ENCODE assay signal across 8 cellular contexts in the genomic region with DNA sequence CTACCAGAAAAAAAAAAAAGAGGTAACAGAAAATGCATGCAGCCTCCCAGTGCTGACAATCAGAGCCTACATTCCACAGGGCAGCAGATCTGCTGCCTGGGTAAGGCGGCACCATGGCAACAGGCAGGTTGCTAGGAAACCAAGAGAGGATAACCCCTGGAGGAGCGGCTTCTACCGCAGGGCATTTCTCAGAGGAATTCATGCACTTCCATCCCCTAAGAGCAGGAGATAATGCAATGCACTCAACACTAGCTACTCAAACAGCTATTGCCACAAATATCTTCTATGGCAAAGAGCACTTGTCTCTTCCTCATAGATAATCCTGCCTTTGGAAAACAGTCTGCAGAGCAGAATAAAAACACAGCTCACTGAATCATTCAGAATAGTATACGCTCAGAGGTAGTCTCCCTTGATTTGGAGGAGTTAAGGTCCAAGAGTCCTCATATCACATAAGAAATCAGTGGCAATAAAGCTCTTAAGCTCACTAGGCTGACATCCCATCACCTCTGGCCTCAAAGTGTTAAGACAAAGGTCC. TPM values are rescaled to one million over a fixed set of nuclear protein-coding genes. Genes with fewer than 3 reads are reported as not detected.
DNase-seq lines count a peak whose midpoint lies in the region; ATAC-seq, FAIRE-seq and TF ChIP-seq lines count a peak whose summit lies in the region.

No MANE protein-coding gene starts in this region.

- POLR2A ChIA-PET in HepG2 (lab: Yijun Ruan, JAX): interaction anchor here (0.9 kb wide), 1 partner anchor 11 kb away, joined by 5 read pairs; a partner anchor contains a TSS
- POLR2A ChIA-PET in PC-3 (lab: Charles Lee; ENCODE audit: unreplicated experiment): no interaction called here
- POLR2A ChIA-PET in endothelial cell of umbilical vein (lab: Charles Lee): interaction anchor here (2.5 kb wide), 1 partner anchor 10 kb away, joined by 19 read pairs; a partner anchor contains a TSS

- H2AFZ ChIP-seq in HepG2 (ENCODE audit: low read length) (no peak overlapping the region), PC-3 (ENCODE audit: low read length) (no peak overlapping the region), endothelial cell of umbilical vein (ENCODE audit: low read depth, low read length) (no peak overlapping the region)

- CTCF ChIA-PET in HepG2 (lab: Yijun Ruan, JAX; ENCODE audit: low intra/inter-chr PET ratio, low total read pairs): no interaction called here
- CTCF ChIA-PET in PC-3 (lab: Charles Lee): no interaction called here
- CTCF ChIA-PET in endothelial cell of umbilical vein (lab: Charles Lee): interaction anchor here (0.5 to 9.6 kb wide), 4 partner anchors 9 to 208 kb away, joined by 3 to 152 read pairs (median 4); no protein-coding TSS in a partner anchor

- no peaks in the 10 kb centered on the region for H3K9me1 ChIP-seq in endothelial cell of umbilical vein (replicated peaks; ENCODE audit: control insufficient read depth, extremely low read depth, insufficient read depth, low read length)

- H3K36me3 ChIP-seq in HepG2 (replicated peaks in 1 of 2; ENCODE audit: control insufficient read depth in 1 of 2, insufficient read depth in 2 of 2, low read length in 2 of 2) (peaks cover 2 to 11% of the 10 kb centered on the region in 2 experiments; a peak in 4 of 5 replicates), right lobe of liver (no peaks in the 10 kb centered on the region), PC-3 (ENCODE audit: low read depth, low read length) (no peaks in the 10 kb centered on the region), endothelial cell of umbilical vein (ENCODE audit: control insufficient read depth in 2 of 2, extremely low read depth in 1 of 2, insufficient read depth in 2 of 2, low read length in 2 of 2) (peaks cover 0 to 6% of the 10 kb centered on the region in 2 experiments), muscle layer of colon (ENCODE audit: insufficient read depth, low read length) (no peaks in the 10 kb centered on the region)

- H3K4me2 ChIP-seq in HepG2 (ENCODE audit: low read depth, low read length) (no peak overlapping the region), PC-3 (ENCODE audit: low read length) (no peak overlapping the region), endothelial cell of umbilical vein (ENCODE audit: insufficient read depth, low read length) (no peak overlapping the region)

- intact Hi-C loops in HepG2 (cut with micrococcal nuclease; ENCODE audit: unreplicated experiment): no loop called here
- intact Hi-C loops in right lobe of liver (cut with DNase I): no loop called here
- intact Hi-C loops in PC-3 (cut with micrococcal nuclease): no loop called here
- intact Hi-C loops in endothelial cell of umbilical vein (cut with micrococcal nuclease): loop anchor here (1.0 kb wide), 1 partner anchor 56 kb away; no protein-coding TSS in a partner anchor

- WGBS in HepG2 (ENCODE audit: low lambda C conversion rate): 93% methylated on average over 4 of the region's 4 CpGs
- WGBS in right lobe of liver (ENCODE audit: insufficient coverage, low coverage, low lambda C conversion rate, missing lambda C conversion rate): 17% methylated on average over 1 of the region's 4 CpGs

- no peak for ATAC-seq in HepG2
- ATAC-seq in right lobe of liver: no peak
- peak; percentile 31; the same call in 1 of the 2 replicates for ATAC-seq in PC-3
- no peak for ATAC-seq in GM18511 (IDR thresholded peaks at IDR 0.05; ENCODE audit: unreplicated experiment)
- no peak for ATAC-seq in HG02798 (IDR thresholded peaks at IDR 0.05; ENCODE audit: poor library complexity, unreplicated experiment)

- no peak for TF ChIP-seq CTCF in HepG2 (CRISPR knock-in tag; IDR thresholded peaks at IDR 0.05)
- no peak for TF ChIP-seq CTCF in right lobe of liver (IDR thresholded peaks at IDR 0.05)
- TF ChIP-seq CTCF in PC-3 (conservative IDR thresholded peaks at IDR 0.05; ENCODE audit: low read depth, low read length): no peak
- TF ChIP-seq CTCF in endothelial cell of umbilical vein (IDR thresholded peaks at IDR 0.05; ENCODE audit: extremely low read depth in 1 of 2, insufficient read depth in 1 of 2, low read depth in 1 of 2, low read length in 2 of 2): no peak

- in situ Hi-C loops in HepG2 (cut with HindIII; ENCODE audit: extremely low pct_ligation_motif_present, low pct_unique_long_range_greater_than_20kb): no loop called here

- no TSS peak for BruUV-seq in HepG2 (replicated peaks; lab: Mats Ljungman, UMichigan)
- no TSS peak for BruUV-seq in PC-3 (replicated peaks; lab: Mats Ljungman, UMichigan)
- no TSS peak for BruUV-seq in endothelial cell of umbilical vein (replicated peaks; lab: Mats Ljungman, UMichigan)

- no peak overlapping the region for H3K4me3 ChIP-seq in HepG2 (replicated peaks in 1 of 3; ENCODE audit: insufficient read depth in 1 of 3, low read depth in 2 of 3, low read length in 3 of 3)
- no peak overlapping the region for H3K4me3 ChIP-seq in right lobe of liver
- H3K4me3 ChIP-seq in PC-3 (ENCODE audit: low read length): no peak overlapping the region
- no peak overlapping the region for H3K4me3 ChIP-seq in endothelial cell of umbilical vein (replicated peaks in 1 of 3; ENCODE audit: insufficient read depth in 1 of 3, low read depth in 1 of 3, low read length in 3 of 3)
- no peak overlapping the region for H3K4me3 ChIP-seq in muscle layer of colon (ENCODE audit: low read depth in 1 of 2, low read length in 2 of 2)

- no peak overlapping the region for H3K9ac ChIP-seq in HepG2 (ENCODE audit: insufficient read depth, low read depth, low read length)
- H3K9ac ChIP-seq in PC-3 (ENCODE audit: low read length): no peak overlapping the region
- H3K9ac ChIP-seq in endothelial cell of umbilical vein (replicated peaks; ENCODE audit: extremely low read depth, insufficient read depth, low read length): no peak overlapping the region
- no peak overlapping the region for H3K9ac ChIP-seq in muscle layer of colon (ENCODE audit: low read length)

- TF ChIP-seq EP300 in HepG2 (IDR thresholded peaks at IDR 0.05; ENCODE audit: low read depth in 2 of 2, low read length in 2 of 2) (no peak), HepG2 (CRISPR knock-in tag; IDR thresholded peaks at IDR 0.05; ENCODE audit: borderline replicate concordance) (no peak)

- no peaks in the 10 kb centered on the region for H3F3A ChIP-seq in PC-3 (ENCODE audit: low read length, unreplicated experiment)

- H4K20me1 ChIP-seq in HepG2 (ENCODE audit: insufficient read depth, low read length): peaks cover 72% of the 10 kb centered on the region
- H4K20me1 ChIP-seq in PC-3 (ENCODE audit: low read length): peaks cover 51% of the 10 kb centered on the region
- H4K20me1 ChIP-seq in endothelial cell of umbilical vein (replicated peaks; ENCODE audit: control insufficient read depth, extremely low read depth, insufficient read depth, low read length): peaks cover 20% of the 10 kb centered on the region

- DNase-seq in HepG2 (ENCODE audit: low spot score): no peak
- DNase-seq in right lobe of liver: no peak
- peak; percentile 24 for DNase-seq in PC-3
- peak; percentile 63 for DNase-seq in endothelial cell of umbilical vein (ENCODE audit: low read depth, low spot score)
- DNase-seq in NCI-H2081 treated with DMSO at 0.1 percent for 48 hours (lab: John Stamatoyannopoulos, UW): no peak

- no peaks in the 10 kb centered on the region for H3K9me3 ChIP-seq in HepG2 (ENCODE audit: low read length)
- no peaks in the 10 kb centered on the region for H3K9me3 ChIP-seq in right lobe of liver
- H3K9me3 ChIP-seq in PC-3 (ENCODE audit: low read length): no peaks in the 10 kb centered on the region
- H3K9me3 ChIP-seq in endothelial cell of umbilical vein (replicated peaks; ENCODE audit: control insufficient read depth, insufficient read depth, low read length): no peaks in the 10 kb centered on the region
- H3K9me3 ChIP-seq in muscle layer of colon (ENCODE audit: low read length): no peaks in the 10 kb centered on the region

- dilution Hi-C loops in endothelial cell of umbilical vein (cut with MboI; ENCODE audit: extremely low pct_ligation_motif_present, low sequenced_read_pairs): no loop called here

- TF ChIP-seq RAD21 in HepG2 (CRISPR knock-in tag; IDR thresholded peaks at IDR 0.05): no peak

- H3K79me2 ChIP-seq in HepG2 (ENCODE audit: insufficient read depth, low read length) (peaks cover 95% of the 10 kb centered on the region), PC-3 (ENCODE audit: low read length) (peaks cover 99% of the 10 kb centered on the region), endothelial cell of umbilical vein (ENCODE audit: control insufficient read depth, insufficient read depth, low read length) (peaks cover 97% of the 10 kb centered on the region)

- H3K27me3 ChIP-seq in HepG2 (ENCODE audit: control insufficient read depth in 1 of 2, insufficient read depth in 2 of 2, low read length in 2 of 2): no peaks in the 10 kb centered on the region
- no peaks in the 10 kb centered on the region for H3K27me3 ChIP-seq in right lobe of liver
- H3K27me3 ChIP-seq in PC-3 (ENCODE audit: low read length): no peaks in the 10 kb centered on the region
- H3K27me3 ChIP-seq in endothelial cell of umbilical vein (ENCODE audit: control insufficient read depth in 2 of 2, insufficient read depth in 2 of 2, low read length in 2 of 2): no peaks in the 10 kb centered on the region
- no peaks in the 10 kb centered on the region for H3K27me3 ChIP-seq in muscle layer of colon (ENCODE audit: control insufficient read depth in 1 of 2, insufficient read depth in 2 of 2, low read length in 2 of 2)

- H3K4me1 ChIP-seq in HepG2 (ENCODE audit: insufficient read depth, low read length) (peaks cover 36% of the 10 kb centered on the region), right lobe of liver (peaks cover 0 to 75% (median 13%) of the 10 kb centered on the region in 4 donors), PC-3 (ENCODE audit: insufficient read depth, low read length) (peaks cover 18% of the 10 kb centered on the region), endothelial cell of umbilical vein (ENCODE audit: control insufficient read depth, extremely low read depth, insufficient read depth, low read length) (peaks cover 23% of the 10 kb centered on the region), muscle layer of colon (ENCODE audit: insufficient read depth, low read length) (peaks cover 70% of the 10 kb centered on the region)

- H3K27ac ChIP-seq in HepG2 (ENCODE audit: extremely low read length, insufficient read depth, low read length): no peak overlapping the region
- no peak overlapping the region for H3K27ac ChIP-seq in right lobe of liver
- no peak overlapping the region for H3K27ac ChIP-seq in PC-3 (ENCODE audit: low read length)
- no peak overlapping the region for H3K27ac ChIP-seq in endothelial cell of umbilical vein (ENCODE audit: insufficient read depth, low read depth, low read length)
- H3K27ac ChIP-seq in muscle layer of colon (ENCODE audit: low read depth, low read length): peak overlapping the region; percentile 25

- no peak for FAIRE-seq in HepG2 (lab: Jason Lieb, UNC)
- peak; percentile 8 for FAIRE-seq in endothelial cell of umbilical vein (lab: Jason Lieb, UNC)

- no peaks in the 10 kb centered on the region for H3K9me2 ChIP-seq in PC-3 (replicated peaks; ENCODE audit: low read length)

- no peak for TF ChIP-seq POLR2A in HepG2 (IDR thresholded peaks at IDR 0.05; ENCODE audit: insufficient read depth in 1 of 2, low read depth in 2 of 2, low read length in 2 of 2)
- no peak for TF ChIP-seq POLR2A in right lobe of liver (IDR thresholded peaks at IDR 0.05)
- TF ChIP-seq POLR2A in endothelial cell of umbilical vein (IDR thresholded peaks at IDR 0.05; ENCODE audit: low read depth, low read length): no peak

RNA-seq across cellular contexts. Expression of a gene that starts 10.8 kb away (rescaled TPM):
- total RNA-seq in HepG2 (2016; rRNA removed; fragmentation: Illumina TruSeq; extraction: Trizol) (148 and 323 TPM in 2 replicates), right lobe of liver (100 to 1,000 TPM; 520 to 743 (median 570) TPM), PC-3 (2014; rRNA removed) (334 and 342 TPM in 2 replicates), endothelial cell of umbilical vein (623 and 644 TPM in 2 replicates)
- 16.4 and 17.5 TPM in 2 replicates for total RNA-seq in HepG2 (2016; cell fraction: cytosol; rRNA removed; fragmentation: Illumina TruSeq; extraction: Trizol; ENCODE audit: low read depth)
- total RNA-seq in HepG2 (2016; cell fraction: insoluble cytoplasmic fraction; rRNA removed; fragmentation: Illumina TruSeq; extraction: Trizol): 130 and 339 TPM in 2 replicates
- 41.6 and 42.4 TPM in 2 replicates for total RNA-seq in HepG2 (2016; cell fraction: membrane; rRNA removed; fragmentation: Illumina TruSeq; extraction: Trizol)
- total RNA-seq in HepG2 (2016; cell fraction: nucleus; rRNA removed; fragmentation: Illumina TruSeq; extraction: Trizol): 278 and 332 TPM in 2 replicates
- polyA plus RNA-seq in HepG2 (2011; rRNA removed) (643 and 779 TPM in 2 replicates), endothelial cell of umbilical vein (1,415 and 1,476 TPM in 2 replicates)
- polyA plus RNA-seq in HepG2 (2011; cell fraction: cytosol; rRNA removed): 776 and 886 TPM in 2 replicates
- 356 and 433 TPM in 2 replicates for polyA plus RNA-seq in HepG2 (2011; cell fraction: nucleus; rRNA removed)
- polyA plus RNA-seq in HepG2 (2012): 412 and 503 TPM in 2 replicates
- 14.6 and 15.4 TPM in 2 replicates for polyA plus RNA-seq in HepG2 (2016; cell fraction: cytosol; fragmentation: Illumina TruSeq; extraction: Trizol; ENCODE audit: low read depth)
- 111 and 126 TPM in 2 replicates for polyA plus RNA-seq in HepG2 (2016; cell fraction: insoluble cytoplasmic fraction; fragmentation: Illumina TruSeq; extraction: Trizol; ENCODE audit: low read depth)
- 26.4 and 27.8 TPM in 2 replicates for polyA plus RNA-seq in HepG2 (2016; cell fraction: membrane; fragmentation: Illumina TruSeq; extraction: Trizol; ENCODE audit: low read depth)
- 383 and 387 TPM in 2 replicates for polyA plus RNA-seq in HepG2 (2016; cell fraction: nucleus; fragmentation: Illumina TruSeq; extraction: Trizol; ENCODE audit: insufficient read depth, low read depth)
- 387 and 527 TPM in 2 replicates for polyA minus RNA-seq in HepG2 (2011; rRNA and poly(A)+ RNA removed; ENCODE audit: low replicate concordance)
- polyA minus RNA-seq in HepG2 (2011; cell fraction: cytosol; rRNA and poly(A)+ RNA removed): 256 and 356 TPM in 2 replicates
- polyA minus RNA-seq in HepG2 (2011; cell fraction: nucleus; rRNA and poly(A)+ RNA removed): 143 and 184 TPM in 2 replicates
- 1,082 and 1,116 TPM in 2 replicates for polyA plus RNA-seq in endothelial cell of umbilical vein (2011; cell fraction: cytosol; rRNA removed)
- 878 and 886 TPM in 2 replicates for polyA plus RNA-seq in endothelial cell of umbilical vein (2011; cell fraction: nucleus; rRNA removed)
- 996 and 1,574 TPM in 2 replicates for polyA plus RNA-seq in endothelial cell of umbilical vein (2012)
- polyA minus RNA-seq in endothelial cell of umbilical vein: 787 and 997 TPM in 2 replicates
- polyA minus RNA-seq in endothelial cell of umbilical vein (2011; cell fraction: cytosol; rRNA and poly(A)+ RNA removed): 191 TPM
- 216 and 227 TPM in 2 replicates for polyA minus RNA-seq in endothelial cell of umbilical vein (2011; cell fraction: nucleus; rRNA and poly(A)+ RNA removed)

Comparison
In these comparisons a context has a peak if more than half of its experiments do, and no peak if none do; other contexts are left out.
1. DNase-seq: peak in PC-3 (single experiment) and endothelial cell of umbilical vein (single experiment); none in HepG2 (single experiment), right lobe of liver (0 of 3) and NCI-H2081 treated with DMSO at 0.1 percent for 48 hours (single experiment).